In the genomic region with DNA sequence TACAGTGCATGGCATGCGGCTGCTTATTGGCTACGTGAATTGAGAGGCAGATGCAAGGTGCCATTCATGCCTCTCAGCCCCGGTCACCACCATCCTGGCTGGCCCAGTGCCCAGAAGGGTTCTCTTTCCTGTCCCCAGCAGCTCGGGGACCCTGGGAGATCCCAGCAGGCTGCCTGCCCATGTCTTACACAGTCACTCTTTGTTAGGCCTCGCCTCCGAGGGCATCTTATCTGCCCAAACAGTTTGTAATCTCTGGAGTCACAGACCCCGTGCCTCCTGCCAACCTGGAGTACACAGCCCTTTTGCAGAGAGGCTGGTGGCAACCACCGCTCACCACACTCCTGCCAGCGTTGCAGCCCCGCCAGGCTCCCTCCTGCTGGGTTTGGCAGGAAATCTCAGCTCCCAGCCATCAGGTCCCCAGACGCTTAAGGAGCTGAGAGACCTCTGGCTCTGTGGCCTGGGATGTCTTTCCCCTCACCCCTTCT, we compare ENCODE assay signal across 9 cellular contexts. TPM values are rescaled to one million over a fixed set of nuclear protein-coding genes. Genes with fewer than 3 reads are reported as not detected.
A peak's percentile ranks its signal among the peaks of the same experiment; 100 is the strongest.
DNase-seq lines count a peak whose midpoint lies in the region; ATAC-seq and TF ChIP-seq lines count a peak whose summit lies in the region.
"Had no signal": no experiment of that assay in that cellular context is flagged by ENCODE, and none has a peak within 500 bp of the region (broad histone marks: within the 10 kb centered on the region; RNA-seq: fewer than 3 reads in every experiment).

No MANE protein-coding gene starts in this region.

- H3K27me3 Mint-ChIP-seq in CD4-positive, alpha-beta T cell: no peaks in the 10 kb centered on the region
- H3K27me3 Mint-ChIP-seq in progenitor cell of endocrine pancreas: no peaks in the 10 kb centered on the region
- H3K27me3 Mint-ChIP-seq: memory B cell had no signal

- intact Hi-C loops in CD4-positive, alpha-beta T cell (cut with DNase I, micrococcal nuclease): loop anchor here in 1 of 2 experiments (5.0 kb wide), 1 partner anchor 33 kb away; a partner anchor contains a TSS

- peaks cover 5% of the 10 kb centered on the region for H3K4me1 Mint-ChIP-seq in CD4-positive, alpha-beta T cell (ENCODE audit: low read depth)
- H3K4me1 Mint-ChIP-seq in progenitor cell of endocrine pancreas (ENCODE audit: low read depth): peaks cover 1% of the 10 kb centered on the region

- H3K9me3 ChIP-seq in CD4-positive, alpha-beta T cell (ENCODE audit: control insufficient read depth, low read length): no peaks in the 10 kb centered on the region
- H3K9me3 ChIP-seq in WERI-Rb-1 (ENCODE audit: severe bottlenecking): no peaks in the 10 kb centered on the region

- H3K27ac Mint-ChIP-seq in CD4-positive, alpha-beta T cell: peak overlapping the region; percentile 44
- no peak overlapping the region for H3K27ac Mint-ChIP-seq in progenitor cell of endocrine pancreas

- H3K27ac ChIP-seq in CD4-positive, alpha-beta T cell (ENCODE audit: low read depth, low read length): no peak overlapping the region
- H3K27ac ChIP-seq in WERI-Rb-1: peak overlapping the region; percentile 81

- no peak overlapping the region for H3K4me3 Mint-ChIP-seq in CD4-positive, alpha-beta T cell
- no peak overlapping the region for H3K4me3 Mint-ChIP-seq in progenitor cell of endocrine pancreas (ENCODE audit: low read depth)
- H3K4me3 Mint-ChIP-seq: memory B cell had no signal

- no peak overlapping the region for H3K4me3 ChIP-seq in WERI-Rb-1 (ENCODE audit: low read depth, low read length)

- DNase-seq in CD4-positive, alpha-beta T cell: no peak
- peak; percentile 75 for DNase-seq in NCI-H1092 treated with DMSO at 0.1 percent for 48 hours (lab: John Stamatoyannopoulos, UW)
- DNase-seq in WERI-Rb-1: no peak
- DNase-seq in mucosa of gallbladder (ENCODE audit: low spot score): peak; percentile 78
- DNase-seq in progenitor cell of endocrine pancreas (ENCODE audit: low spot score, unreplicated experiment): no peak
- no peak for DNase-seq in activated CD8-positive, alpha-beta memory T cell treated with anti-CD3 and anti-CD28 coated beads, Interleukin-2, amount 50 U/mL, for 4 hours
- DNase-seq in T-helper 1 cell: no peak

- no peak for TF ChIP-seq CTCF in CD4-positive, alpha-beta T cell (IDR thresholded peaks at IDR 0.05)
- TF ChIP-seq CTCF in WERI-Rb-1 (IDR thresholded peaks at IDR 0.05; ENCODE audit: low read depth, low read length): no peak
- TF ChIP-seq CTCF in progenitor cell of endocrine pancreas (IDR thresholded peaks at IDR 0.05; ENCODE audit: unreplicated experiment): no peak

- CTCF ChIA-PET in CD4-positive, alpha-beta T cell (lab: Charles Lee): interaction anchor here (0.7 kb wide), 1 partner anchor 26 kb away, joined by 3 read pairs; no protein-coding TSS in a partner anchor

- POLR2A ChIA-PET in CD4-positive, alpha-beta T cell (lab: Charles Lee): interaction anchor here (1.0 to 1.8 kb wide), 4 partner anchors 13 to 32 kb away, joined by 3 to 6 read pairs (median 4); a partner anchor contains a TSS

- no peaks in the 10 kb centered on the region for H3K9me3 Mint-ChIP-seq in CD4-positive, alpha-beta T cell
- no peaks in the 10 kb centered on the region for H3K9me3 Mint-ChIP-seq in progenitor cell of endocrine pancreas (ENCODE audit: low read depth)
- H3K9me3 Mint-ChIP-seq: memory B cell had no signal

- no peaks in the 10 kb centered on the region for H3K27me3 ChIP-seq in CD4-positive, alpha-beta T cell (ENCODE audit: control insufficient read depth, insufficient read depth, low read length)
- H3K27me3 ChIP-seq in WERI-Rb-1 (ENCODE audit: insufficient read depth, low read depth, severe bottlenecking): no peaks in the 10 kb centered on the region

- peaks cover 30% of the 10 kb centered on the region for H3K36me3 ChIP-seq in WERI-Rb-1

- peaks cover 60% of the 10 kb centered on the region for H3K36me3 Mint-ChIP-seq in CD4-positive, alpha-beta T cell (ENCODE audit: low read depth)
- peaks cover 5% of the 10 kb centered on the region for H3K36me3 Mint-ChIP-seq in progenitor cell of endocrine pancreas (ENCODE audit: insufficient read depth)

- no peak for ATAC-seq in CD4-positive, alpha-beta T cell (ENCODE audit: poor library complexity)
- ATAC-seq in GM21576 (IDR thresholded peaks at IDR 0.05; ENCODE audit: unreplicated experiment): no peak

RNA-seq across cellular contexts. Expression of a gene that starts 7.0 kb away (rescaled TPM):
- total RNA-seq in CD4-positive, alpha-beta T cell: 10 to 100 TPM; 46.7 to 52.6 TPM
- total RNA-seq in mucosa of gallbladder (142 TPM), progenitor cell of endocrine pancreas (46.2 and 46.5 TPM in 2 replicates)

RNA-seq across cellular contexts. Expression of a gene that starts 14.9 kb away (rescaled TPM):
- total RNA-seq in CD4-positive, alpha-beta T cell: 10 to 100 TPM; 93.1 to 97.5 TPM
- 67.0 TPM for total RNA-seq in mucosa of gallbladder
- 31.1 and 36.7 TPM in 2 replicates for total RNA-seq in progenitor cell of endocrine pancreas

RNA-seq across cellular contexts. Expression of a gene that starts 30.0 kb away (rescaled TPM):
- total RNA-seq in CD4-positive, alpha-beta T cell: 1 to 10 TPM; 2.5 to 2.6 TPM
- total RNA-seq in mucosa of gallbladder (94.3 TPM), progenitor cell of endocrine pancreas (0.64 and 0.91 TPM in 2 replicates)

RNA-seq across cellular contexts. Expression of a gene that starts 32.4 kb away (rescaled TPM):
- total RNA-seq in CD4-positive, alpha-beta T cell: 10 to 100 TPM; 28.7 to 30.2 TPM
- total RNA-seq in mucosa of gallbladder (42.1 TPM), progenitor cell of endocrine pancreas (7.0 and 7.7 TPM in 2 replicates)

RNA-seq across cellular contexts. Expression of a gene that starts 46.1 kb away (rescaled TPM):
- total RNA-seq in CD4-positive, alpha-beta T cell: 1 to 10 TPM; 2.9 to 3.3 TPM
- total RNA-seq in mucosa of gallbladder (4.9 TPM), progenitor cell of endocrine pancreas (3.4 and 3.6 TPM in 2 replicates)

Comparison
In these comparisons a context has a peak if more than half of its experiments do, and no peak if none do; other contexts are left out.
1. DNase-seq: peak in NCI-H1092 treated with DMSO at 0.1 percent for 48 hours (single experiment) and mucosa of gallbladder (single experiment); none in CD4-positive, alpha-beta T cell (0 of 10), WERI-Rb-1 (single experiment), progenitor cell of endocrine pancreas (single experiment), activated CD8-positive, alpha-beta memory T cell treated with anti-CD3 and anti-CD28 coated beads, Interleukin-2, amount 50 U/mL, for 4 hours (single experiment) and T-helper 1 cell (0 of 5).
2. RNA of a gene that starts 30.0 kb away (total RNA-seq): 94.3 TPM in mucosa of gallbladder (single experiment); 2.5 to 2.6 TPM in CD4-positive, alpha-beta T cell and 0.64 to 0.91 TPM in progenitor cell of endocrine pancreas; every median in the first group is over 10 times any median in the second.